30 cellular contexts compared by ENCODE assay signal in the genomic region with DNA sequence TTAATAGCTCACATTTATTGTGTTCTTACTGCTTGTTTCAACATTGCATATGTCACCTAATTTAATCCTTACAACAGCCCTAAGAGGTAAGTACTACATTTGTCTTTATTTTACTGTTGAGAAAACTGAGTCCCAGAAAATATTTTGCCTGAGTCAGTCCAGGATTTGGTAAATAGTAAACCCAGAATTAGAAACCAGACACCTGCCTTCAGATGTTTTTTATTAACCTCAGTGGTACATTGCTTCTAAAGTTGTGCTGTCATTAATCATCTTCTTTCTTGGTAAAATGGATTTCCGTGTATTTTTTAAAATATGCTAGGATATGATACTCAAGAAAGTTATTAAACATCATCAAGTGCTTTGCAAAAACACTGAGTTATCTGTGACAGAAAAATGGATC.
"Had no signal": no experiment of that assay in that cellular context is flagged by ENCODE, and none has a peak within 500 bp of the region (broad histone marks: within the 10 kb centered on the region; RNA-seq: fewer than 3 reads in every experiment).

No MANE protein-coding gene starts in this region.

- H3K9me3 ChIP-seq: esophagus squamous epithelium, left lung, mucosa of descending colon, sigmoid colon, spleen, testis, tibial nerve, upper lobe of right lung, uterus had no signal

- H3K4me2 ChIP-seq: neural progenitor cell had no signal

- H3K9ac ChIP-seq: neural progenitor cell, parathyroid adenoma had no signal

- H3K27ac ChIP-seq: coronary artery, esophagus squamous epithelium, neural progenitor cell, parathyroid adenoma, sigmoid colon, spleen, testis, tibial nerve, upper lobe of right lung, uterus had no signal

- H3K4me3 ChIP-seq: coronary artery, esophagus squamous epithelium, left lung, mucosa of descending colon, neural progenitor cell, sigmoid colon, skin epidermis, spleen, testis, tibial nerve, upper lobe of right lung, uterus had no signal

- H2AFZ ChIP-seq: neural progenitor cell, parathyroid adenoma had no signal

- H3K4me1 ChIP-seq: esophagus squamous epithelium, parathyroid adenoma, sigmoid colon, testis, uterus had no signal

- H3K4me3 Mint-ChIP-seq: immature natural killer cell; mesothelial cell of epicardium; naive thymus-derived CD4-positive, alpha-beta T cell; nephron; neural progenitor cell; stimulated activated memory B cell treated with anti-CD40 and anti-IgM and Interleukin-4, amounts not matched to agents 10 μg/mL and 1 μg/mL and 100 μg/mL, for 72 hours had no signal

- FAIRE-seq: keratinocyte had no signal

- H3K36me3 ChIP-seq: neural progenitor cell, uterus had no signal

- DNase-seq: effector memory CD4-positive, alpha-beta T cell; erythroblast; esophagus squamous epithelium; foreskin melanocyte; hypothalamus; immature natural killer cell; left cardiac atrium; left lung; mesenchymal stem cell; mucosa of descending colon; naive thymus-derived CD4-positive, alpha-beta T cell; right cardiac atrium; sigmoid colon; spleen; stimulated activated CD4-positive, alpha-beta T cell treated with anti-CD3 and anti-CD28 coated beads, Interleukin-4, amount 100 ng/mL, for 4 hours; stimulated activated naive CD8-positive, alpha-beta T cell treated with anti-CD3 and anti-CD28 coated beads, Interleukin-15, Interleukin-2, amounts not matched to agents 100 U/mL and 50 U/mL, for 24 hours; substantia nigra; testis; upper lobe of right lung; uterus had no signal

- H3K9me3 Mint-ChIP-seq: immature natural killer cell; mesothelial cell of epicardium; naive thymus-derived CD4-positive, alpha-beta T cell; nephron; neural progenitor cell; stimulated activated memory B cell treated with anti-CD40 and anti-IgM and Interleukin-4, amounts not matched to agents 10 μg/mL and 1 μg/mL and 100 μg/mL, for 72 hours had no signal

- H3K79me2 ChIP-seq: parathyroid adenoma had no signal

- H3K36me3 Mint-ChIP-seq: neural progenitor cell had no signal

- H3K4me1 Mint-ChIP-seq: immature natural killer cell had no signal

- H3K27me3 Mint-ChIP-seq: naive thymus-derived CD4-positive, alpha-beta T cell; progenitor cell of endocrine pancreas; stimulated activated memory B cell treated with anti-CD40 and anti-IgM and Interleukin-4, amounts not matched to agents 10 μg/mL and 1 μg/mL and 100 μg/mL, for 72 hours had no signal

- H3K27ac Mint-ChIP-seq: immature natural killer cell; neural progenitor cell; progenitor cell of endocrine pancreas; stimulated activated memory B cell treated with anti-CD40 and anti-IgM and Interleukin-4, amounts not matched to agents 10 μg/mL and 1 μg/mL and 100 μg/mL, for 72 hours had no signal
